8 cellular contexts compared by ENCODE assay signal in genomic region chr7:127629268-127629854, GRCh38. TPM values are rescaled to one million over a fixed set of nuclear protein-coding genes. Genes with fewer than 3 reads are reported as not detected.
A peak's percentile ranks its signal among the peaks of the same experiment; 100 is the strongest.
DNase-seq lines count a peak whose midpoint lies in the region; ATAC-seq and TF ChIP-seq lines count a peak whose summit lies in the region.

No MANE protein-coding gene starts in this region.

- POLR2A ChIA-PET in activated B cell treated with CpG ODN at 0.5 μM for 24 hours (lab: Charles Lee): no interaction called here

- TF ChIP-seq POLR2A in stomach (IDR thresholded peaks at IDR 0.05): no peak
- TF ChIP-seq POLR2A in gastroesophageal sphincter (IDR thresholded peaks at IDR 0.05): no peak

- peak; percentile 14; the same call in 1 of the 2 replicates for TF ChIP-seq CTCF in AG10803 (conservative IDR thresholded peaks at IDR 0.05; ENCODE audit: low read length)
- TF ChIP-seq CTCF in GM12875 (IDR thresholded peaks at IDR 0.05; ENCODE audit: borderline replicate concordance, insufficient read depth, low read depth, low read length): peak; percentile 68; the same call in 1 of the 2 replicates
- no peak for TF ChIP-seq CTCF in activated B cell treated with CpG ODN at 0.5 μM for 24 hours (IDR thresholded peaks at IDR 0.05)
- peak; percentile 41 for TF ChIP-seq CTCF in left ventricle myocardium inferior (IDR thresholded peaks at IDR 0.05; ENCODE audit: borderline replicate concordance)
- TF ChIP-seq CTCF in stomach (IDR thresholded peaks at IDR 0.05): peak in 1 of 7 experiments; percentile 28
- peak in 1 of 4 experiments; percentile 32 for TF ChIP-seq CTCF in gastroesophageal sphincter (IDR thresholded peaks at IDR 0.05)

- H3K36me3 ChIP-seq in left ventricle myocardium inferior: no peaks in the 10 kb centered on the region
- H3K36me3 ChIP-seq in stomach: no peaks in the 10 kb centered on the region
- no peaks in the 10 kb centered on the region for H3K36me3 ChIP-seq in gastroesophageal sphincter

- H3K9me3 ChIP-seq in left ventricle myocardium inferior (replicated peaks) (no peaks in the 10 kb centered on the region), stomach (no peaks in the 10 kb centered on the region), gastroesophageal sphincter (no peaks in the 10 kb centered on the region)

- intact Hi-C loops in activated B cell treated with CpG ODN at 0.5 μM for 24 hours (cut with micrococcal nuclease): loop anchor here (1.0 kb wide), 1 partner anchor 182 kb away; no protein-coding TSS in a partner anchor
- intact Hi-C loops in left ventricle myocardium inferior (cut with micrococcal nuclease): no loop called here
- intact Hi-C loops in stomach (cut with DNase I; ENCODE audit: low total_unique reads): no loop called here

- H3K27ac ChIP-seq in left ventricle myocardium inferior (replicated peaks): no peak overlapping the region
- H3K27ac ChIP-seq in stomach: no peak overlapping the region
- H3K27ac ChIP-seq in gastroesophageal sphincter: no peak overlapping the region

- H3K27me3 ChIP-seq in left ventricle myocardium inferior (ENCODE audit: low read depth): peaks cover 37% of the 10 kb centered on the region
- no peaks in the 10 kb centered on the region for H3K27me3 ChIP-seq in stomach
- H3K27me3 ChIP-seq in gastroesophageal sphincter: peaks cover 30% of the 10 kb centered on the region

- no peaks in the 10 kb centered on the region for H3K9me3 Mint-ChIP-seq in activated B cell treated with CpG ODN at 0.5 μM for 24 hours

- CTCF ChIA-PET in activated B cell treated with CpG ODN at 0.5 μM for 24 hours (lab: Charles Lee): interaction anchor here (1.5 kb wide), 1 partner anchor 124 kb away, joined by 9 read pairs; no protein-coding TSS in a partner anchor

- H3K27ac Mint-ChIP-seq in activated B cell treated with CpG ODN at 0.5 μM for 24 hours: no peak overlapping the region

- peaks cover 30% of the 10 kb centered on the region for H3K27me3 Mint-ChIP-seq in activated B cell treated with CpG ODN at 0.5 μM for 24 hours

- WGBS in stomach, 5 donors: 16 to 30% (median 21%) methylated on average over 5 of the region's 5 CpGs
- 14 to 15% methylated on average over 3 to 5 of the region's 5 CpGs for whole genome bisulfite sequencing in gastroesophageal sphincter (ENCODE audit: low coverage in 1 of 2), 2 donors

- TF ChIP-seq EP300 in stomach (IDR thresholded peaks at IDR 0.05) (no peak), gastroesophageal sphincter (IDR thresholded peaks at IDR 0.05) (no peak)

- ATAC-seq in HG03457 (IDR thresholded peaks at IDR 0.05; ENCODE audit: unreplicated experiment) (peak; percentile 48), activated B cell treated with CpG ODN at 0.5 μM for 24 hours (ENCODE audit: low read depth) (peak; percentile 49), gastroesophageal sphincter (no peak)

- DNase-seq in AG10803 (ENCODE audit: low read depth) (no peak), activated B cell treated with CpG ODN at 0.5 μM for 24 hours (no peak), left ventricle myocardium inferior (no peak), stomach (peak; percentile 35), SW 1271 (lab: John Stamatoyannopoulos, UW) (no peak)

- no peaks in the 10 kb centered on the region for H3K4me1 Mint-ChIP-seq in activated B cell treated with CpG ODN at 0.5 μM for 24 hours

- H3K4me3 Mint-ChIP-seq in activated B cell treated with CpG ODN at 0.5 μM for 24 hours: no peak overlapping the region

- H3K36me3 Mint-ChIP-seq in activated B cell treated with CpG ODN at 0.5 μM for 24 hours (ENCODE audit: low read depth): no peaks in the 10 kb centered on the region

- H3K4me1 ChIP-seq in left ventricle myocardium inferior (no peaks in the 10 kb centered on the region), stomach (no peaks in the 10 kb centered on the region), gastroesophageal sphincter (no peaks in the 10 kb centered on the region)

- H3K4me3 ChIP-seq in AG10803 (ENCODE audit: low read length) (no peak overlapping the region), GM12875 (ENCODE audit: low read depth, low read length) (no peak overlapping the region), left ventricle myocardium inferior (no peak overlapping the region), stomach (no peak overlapping the region), gastroesophageal sphincter (no peak overlapping the region)

RNA-seq across cellular contexts. Expression of gene PAX4, which starts 11.4 kb away (rescaled TPM):
- total RNA-seq in activated B cell treated with CpG ODN at 0.5 μM for 24 hours (not detected in 2 replicates), left ventricle myocardium inferior (not detected), stomach (not detected), gastroesophageal sphincter (not detected)
- not detected for polyA plus RNA-seq in stomach

RNA-seq across cellular contexts. Expression of gene SND1, which starts 22.6 kb away (rescaled TPM):
- total RNA-seq in activated B cell treated with CpG ODN at 0.5 μM for 24 hours (204 and 215 TPM in 2 replicates), left ventricle myocardium inferior (71.6 TPM), stomach (100 to 1,000 TPM; 123 to 799 (median 162) TPM), gastroesophageal sphincter (100 to 1,000 TPM in 3 of 4 donors, 10 to 100 TPM in 1; 97.1 to 119 (median 103) TPM)
- polyA plus RNA-seq in stomach: 10 to 100 TPM; 63.3 to 89.4 (median 85.9) TPM

RNA-seq across cellular contexts. Expression of gene FSCN3, which starts 35.8 kb away (rescaled TPM):
- total RNA-seq in activated B cell treated with CpG ODN at 0.5 μM for 24 hours: 0.78 and 1.6 TPM in 2 replicates
- total RNA-seq in left ventricle myocardium inferior: not detected
- total RNA-seq in stomach: 1 to 10 TPM in 2 of 5 donors, not detected in 3; 5.0 to 5.2 TPM
- polyA plus RNA-seq in stomach: 1 to 10 TPM in 1 of 3 donors, under 1 TPM in 1, not detected in 1; 0.62 to 1.0 TPM
- total RNA-seq in gastroesophageal sphincter: 1 to 10 TPM in 3 of 4 donors, not detected in 1; 1.0 to 5.0 (median 1.4) TPM

RNA-seq across cellular contexts. Expression of gene ARF5, which starts 41.1 kb away (rescaled TPM):
- 110 and 118 TPM in 2 replicates for total RNA-seq in activated B cell treated with CpG ODN at 0.5 μM for 24 hours
- 67.2 TPM for total RNA-seq in left ventricle myocardium inferior
- 100 to 1,000 TPM in 2 of 5 donors, 10 to 100 TPM in 3; 29.8 to 126 (median 80.8) TPM for total RNA-seq in stomach
- 100 to 1,000 TPM; 166 to 223 (median 166) TPM for polyA plus RNA-seq in stomach
- 100 to 1,000 TPM; 113 to 162 (median 141) TPM for total RNA-seq in gastroesophageal sphincter

RNA-seq across cellular contexts. Expression of gene GCC1, which starts 44.0 kb away (rescaled TPM):
- total RNA-seq in activated B cell treated with CpG ODN at 0.5 μM for 24 hours (22.5 and 23.3 TPM in 2 replicates), left ventricle myocardium inferior (6.8 TPM), stomach (10 to 100 TPM in 4 of 5 donors, 1 to 10 TPM in 1; 2.9 to 37.9 (median 14.3) TPM), gastroesophageal sphincter (10 to 100 TPM; 15.7 to 20.3 (median 16.8) TPM)
- 1 to 10 TPM; 3.7 to 9.2 (median 8.5) TPM for polyA plus RNA-seq in stomach
